In the genomic region with DNA sequence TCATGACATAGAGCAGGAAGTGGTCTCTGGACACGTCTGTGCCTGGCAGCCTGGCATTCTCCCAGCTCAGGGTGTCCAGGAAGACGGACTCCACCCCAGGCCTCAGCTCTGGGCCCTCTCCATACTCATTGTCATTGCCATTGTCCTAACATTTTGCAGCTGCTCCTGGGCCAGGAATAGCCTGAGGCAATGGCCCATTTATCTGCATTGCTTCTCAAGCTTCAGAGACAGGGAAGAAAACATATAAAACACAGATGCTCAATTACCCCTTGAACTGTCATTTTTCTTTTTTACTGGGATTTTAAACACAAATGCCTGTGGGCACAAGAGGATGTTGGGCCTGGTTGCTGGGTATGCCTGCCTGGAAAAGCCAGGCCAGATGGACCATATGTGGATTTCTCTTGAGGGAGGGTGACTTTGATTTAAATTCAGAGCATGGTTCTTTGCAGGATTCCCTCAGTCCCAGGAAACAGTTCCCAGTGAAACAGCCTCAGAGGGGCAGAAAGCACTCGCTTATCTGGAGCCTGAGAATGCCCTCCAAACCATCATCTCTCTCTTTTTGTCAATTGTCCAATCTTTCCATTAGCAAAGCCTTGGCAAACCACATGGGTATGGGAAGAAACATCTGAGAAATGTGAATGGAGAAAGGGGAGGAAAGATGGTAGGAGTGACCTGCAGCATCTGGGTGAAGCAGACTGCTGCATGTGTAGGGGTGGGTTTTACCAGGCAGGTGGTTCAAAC, we compare ENCODE assay signal across 27 cellular contexts. TPM values are rescaled to one million over a fixed set of nuclear protein-coding genes. Genes with fewer than 3 reads are reported as not detected.
DNase-seq lines count a peak whose midpoint lies in the region; ATAC-seq and TF ChIP-seq lines count a peak whose summit lies in the region.
"Had no signal": no experiment of that assay in that cellular context is flagged by ENCODE, and none has a peak within 500 bp of the region (broad histone marks: within the 10 kb centered on the region; RNA-seq: fewer than 3 reads in every experiment).

No MANE protein-coding gene starts in this region.

- no peaks in the 10 kb centered on the region for H3K36me3 ChIP-seq in RWPE2 (ENCODE audit: low read depth)
- H3K36me3 ChIP-seq in H7 (replicated peaks; ENCODE audit: control insufficient read depth, insufficient read depth, low read length): no peaks in the 10 kb centered on the region
- H3K36me3 ChIP-seq: Peyer's patch, right atrium auricular region, tibial artery had no signal

- H3K4me1 Mint-ChIP-seq in osteocyte (ENCODE audit: unreplicated experiment): peaks cover 27% of the 10 kb centered on the region
- H3K4me1 Mint-ChIP-seq: stimulated activated effector memory CD8-positive, alpha-beta T cell treated with anti-CD3 and anti-CD28 coated beads, Interleukin-12 subunit alpha, Interleukin-12 subunit beta, amount 100 ng/mL, for 72 hours had no signal

- no peak overlapping the region for H3K4me3 ChIP-seq in RWPE2 (ENCODE audit: severe bottlenecking)
- H3K4me3 ChIP-seq in H7 (ENCODE audit: insufficient read depth, low read depth, low read length): no peak overlapping the region
- H3K4me3 ChIP-seq: A549, Peyer's patch, right atrium auricular region, tibial artery had no signal

- peak overlapping the region; percentile 67 for H3K27ac Mint-ChIP-seq in osteocyte (ENCODE audit: unreplicated experiment)
- H3K27ac Mint-ChIP-seq: stimulated activated effector memory CD8-positive, alpha-beta T cell treated with anti-CD3 and anti-CD28 coated beads, Interleukin-12 subunit alpha, Interleukin-12 subunit beta, amount 100 ng/mL, for 72 hours had no signal

- H3K27me3 ChIP-seq in RWPE2 (ENCODE audit: insufficient read depth, poor library complexity, severe bottlenecking) (no peaks in the 10 kb centered on the region), H7 (ENCODE audit: control insufficient read depth, insufficient read depth, low read length) (no peaks in the 10 kb centered on the region)
- H3K27me3 ChIP-seq: Peyer's patch, right atrium auricular region, tibial artery had no signal

- no peak overlapping the region for H3K27ac ChIP-seq in RWPE2 (ENCODE audit: poor library complexity, severe bottlenecking)
- H3K27ac ChIP-seq: A549, Peyer's patch, right atrium auricular region, tibial artery had no signal

- H3K9me3 ChIP-seq in RWPE2 (ENCODE audit: severe bottlenecking): no peaks in the 10 kb centered on the region
- H3K9me3 ChIP-seq: A549, Peyer's patch, right atrium auricular region, tibial artery had no signal

- H3K36me3 Mint-ChIP-seq in osteocyte (ENCODE audit: unreplicated experiment): no peaks in the 10 kb centered on the region
- H3K36me3 Mint-ChIP-seq: stimulated activated effector memory CD8-positive, alpha-beta T cell treated with anti-CD3 and anti-CD28 coated beads, Interleukin-12 subunit alpha, Interleukin-12 subunit beta, amount 100 ng/mL, for 72 hours had no signal

- H3K27me3 Mint-ChIP-seq in osteocyte (ENCODE audit: unreplicated experiment): peaks cover 12% of the 10 kb centered on the region

- no peak overlapping the region for H3K4me3 Mint-ChIP-seq in osteocyte (ENCODE audit: unreplicated experiment)
- H3K4me3 Mint-ChIP-seq: stimulated activated effector memory CD8-positive, alpha-beta T cell treated with anti-CD3 and anti-CD28 coated beads, Interleukin-12 subunit alpha, Interleukin-12 subunit beta, amount 100 ng/mL, for 72 hours had no signal

- H3K9me3 Mint-ChIP-seq in osteocyte (ENCODE audit: unreplicated experiment): no peaks in the 10 kb centered on the region
- H3K9me3 Mint-ChIP-seq: stimulated activated effector memory CD8-positive, alpha-beta T cell treated with anti-CD3 and anti-CD28 coated beads, Interleukin-12 subunit alpha, Interleukin-12 subunit beta, amount 100 ng/mL, for 72 hours had no signal

- ATAC-seq in RWPE2 (ENCODE audit: low read depth): peak; percentile 62; the same call in 1 of the 3 replicates
- ATAC-seq: A549; HCT116; left ventricle myocardium superior; stimulated activated effector memory CD8-positive, alpha-beta T cell treated with anti-CD3 and anti-CD28 coated beads, Interleukin-12 subunit alpha, Interleukin-12 subunit beta, amount 100 ng/mL, for 72 hours had no signal

- TF ChIP-seq CTCF in RWPE2 (IDR thresholded peaks at IDR 0.05; ENCODE audit: poor library complexity, severe bottlenecking) (no peak), osteocyte (IDR thresholded peaks at IDR 0.05) (no peak)

- peak in 2 of 3 experiments; percentile 69 to 93 for DNase-seq in NCI-H1417 (lab: John Stamatoyannopoulos, UW)
- no peak for DNase-seq in NCI-H1417 treated with DMSO at 0.1 percent for 48 hours (lab: John Stamatoyannopoulos, UW)
- peak; percentile 87 for DNase-seq in M059J (ENCODE audit: low read depth)
- no peak for DNase-seq in RWPE2 (ENCODE audit: low spot score)
- no peak for DNase-seq in osteocyte (ENCODE audit: extremely low spot score, unreplicated experiment)
- DNase-seq in SKM-1 treated with dmso at 0.1 percent for 144 hours (lab: John Stamatoyannopoulos, UW; ENCODE audit: unreplicated experiment): no peak
- DNase-seq in H7: no peak
- no peak for DNase-seq in NCI-H187 (lab: John Stamatoyannopoulos, UW)
- DNase-seq: activated CD4-positive, alpha-beta T cell treated with anti-CD3 and anti-CD28 coated beads for 48 hours; activated CD8-positive, alpha-beta memory T cell treated with anti-CD3 and anti-CD28 coated beads, Interleukin-2, amount 50 U/mL, for 4 hours; activated effector memory CD4-positive, alpha-beta T cell treated with anti-CD3 and anti-CD28 coated beads, Interleukin-2, amount 50 U/mL, for 16 hours; C1 segment of cervical spinal cord; caudate nucleus; effector CD8-positive, alpha-beta T cell; head of caudate nucleus; KBM-7; left ventricle myocardium superior; NCI-H1105 treated with DMSO at 0.1 percent for 48 hours; NCI-H526; nucleus accumbens; Peyer's patch; stimulated activated CD4-positive, alpha-beta T cell treated with anti-CD3 and anti-CD28 coated beads, Interleukin-15, amount 100 ng/mL, for 24 hours; tibial artery had no signal

- peaks cover 9% of the 10 kb centered on the region for H3K4me1 ChIP-seq in RWPE2 (ENCODE audit: insufficient read depth, poor library complexity, severe bottlenecking)
- H3K4me1 ChIP-seq: A549, Peyer's patch, right atrium auricular region, tibial artery had no signal

RNA-seq across cellular contexts. Expression of a gene that starts 17.8 kb away (rescaled TPM):
- 0.12 and 0.54 TPM in 2 replicates for total RNA-seq in M059J (2014; rRNA removed; shearing (Covaris generic))
- 0.76 and 0.86 TPM in 2 replicates for total RNA-seq in osteocyte
- total RNA-seq in H7 (2014; rRNA removed; shearing (Covaris generic)): 0.78 and 1.4 TPM in 2 replicates
- total RNA-seq: left ventricle myocardium superior, Peyer's patch, right atrium auricular region had no signal

Comparison
In these comparisons a context has a peak if more than half of its experiments do, and no peak if none do; other contexts are left out.
1. DNase-seq: peak in NCI-H1417 (2 of 3) and M059J (single experiment); none in NCI-H1417 treated with DMSO at 0.1 percent for 48 hours (single experiment), RWPE2 (single experiment), osteocyte (single experiment), SKM-1 treated with dmso at 0.1 percent for 144 hours (single experiment), H7 (single experiment) and NCI-H187 (0 of 2).